1 cellular context compared by ENCODE assay signal in the genomic region with DNA sequence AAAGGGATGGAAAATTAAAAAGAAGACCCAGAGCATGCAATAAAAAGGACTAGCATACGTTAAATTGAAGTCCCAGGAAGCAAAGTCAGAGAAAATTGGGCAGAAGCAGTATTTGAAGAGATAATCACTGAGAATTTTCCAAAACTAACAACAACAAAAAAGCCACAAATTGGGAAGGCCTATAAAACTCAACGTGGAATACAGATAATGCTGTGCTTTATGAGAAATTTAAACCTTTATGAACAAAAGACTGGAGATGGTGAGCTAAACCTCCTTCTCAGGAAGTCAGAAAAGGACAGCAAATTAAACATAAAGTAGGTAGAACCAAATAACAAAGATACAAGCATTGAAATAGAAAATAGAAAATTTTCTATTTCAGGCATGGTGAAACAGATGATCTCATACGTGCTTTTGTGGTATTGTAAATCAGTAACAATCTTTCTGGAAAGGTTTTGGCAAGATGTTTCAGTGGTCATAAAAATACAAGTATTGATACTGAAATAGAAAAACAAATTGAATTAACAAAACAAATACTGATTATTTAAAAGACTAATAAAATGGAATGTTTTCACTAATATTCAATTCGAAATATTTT.
A peak's percentile ranks its signal among the peaks of the same experiment; 100 is the strongest.
TF ChIP-seq lines count a peak whose summit lies in the region.

No MANE protein-coding gene starts in this region.

TF ChIP-seq in GM12878, 131 proteins besides CTCF, POLR2A, EP300 and RAD21 (continued from another document):
- TF ChIP-seq CUX1 (IDR thresholded peaks at IDR 0.05; ENCODE audit: insufficient replicate concordance, low read depth, low read length), result peak; percentile 52
- TF ChIP-seq MEF2B (IDR thresholded peaks at IDR 0.05; ENCODE audit: partially characterized antibody, poor library complexity, severe bottlenecking), result peak; percentile 93
- peak; percentile 92 for TF ChIP-seq RUNX3 (IDR thresholded peaks at IDR 0.05; ENCODE audit: low read length)
- TF ChIP-seq ZBTB11 (CRISPR knock-in tag; IDR thresholded peaks at IDR 0.05), result no peak
- peak; percentile 96 for TF ChIP-seq MEF2A (IDR thresholded peaks at IDR 0.05; ENCODE audit: insufficient read depth, low read depth, low read length)
- peak; percentile 96 for TF ChIP-seq ATF7 (IDR thresholded peaks at IDR 0.05; ENCODE audit: low read depth)
- TF ChIP-seq ZNF207 (IDR thresholded peaks at IDR 0.05; ENCODE audit: borderline replicate concordance), result no peak
- TF ChIP-seq ZBED1 (IDR thresholded peaks at IDR 0.05; ENCODE audit: borderline replicate concordance), result peak; percentile 52; the same call in 1 of the 2 replicates
- TF ChIP-seq, protein P1, sequence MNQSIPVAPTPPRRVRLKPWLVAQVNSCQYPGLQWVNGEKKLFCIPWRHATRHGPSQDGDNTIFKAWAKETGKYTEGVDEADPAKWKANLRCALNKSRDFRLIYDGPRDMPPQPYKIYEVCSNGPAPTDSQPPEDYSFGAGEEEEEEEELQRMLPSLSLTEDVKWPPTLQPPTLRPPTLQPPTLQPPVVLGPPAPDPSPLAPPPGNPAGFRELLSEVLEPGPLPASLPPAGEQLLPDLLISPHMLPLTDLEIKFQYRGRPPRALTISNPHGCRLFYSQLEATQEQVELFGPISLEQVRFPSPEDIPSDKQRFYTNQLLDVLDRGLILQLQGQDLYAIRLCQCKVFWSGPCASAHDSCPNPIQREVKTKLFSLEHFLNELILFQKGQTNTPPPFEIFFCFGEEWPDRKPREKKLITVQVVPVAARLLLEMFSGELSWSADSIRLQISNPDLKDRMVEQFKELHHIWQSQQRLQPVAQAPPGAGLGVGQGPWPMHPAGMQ (IDR thresholded peaks at IDR 0.05; ENCODE audit: borderline replicate concordance), result no peak
- peak; percentile 51; the same call in 1 of the 2 replicates for TF ChIP-seq MTA2 (IDR thresholded peaks at IDR 0.05; ENCODE audit: low read depth)
- no peak for TF ChIP-seq RELA (IDR thresholded peaks at IDR 0.05; ENCODE audit: borderline replicate concordance, partially characterized antibody)
- no peak for TF ChIP-seq NR2F1 (conservative IDR thresholded peaks at IDR 0.05)
- TF ChIP-seq, protein P2, sequence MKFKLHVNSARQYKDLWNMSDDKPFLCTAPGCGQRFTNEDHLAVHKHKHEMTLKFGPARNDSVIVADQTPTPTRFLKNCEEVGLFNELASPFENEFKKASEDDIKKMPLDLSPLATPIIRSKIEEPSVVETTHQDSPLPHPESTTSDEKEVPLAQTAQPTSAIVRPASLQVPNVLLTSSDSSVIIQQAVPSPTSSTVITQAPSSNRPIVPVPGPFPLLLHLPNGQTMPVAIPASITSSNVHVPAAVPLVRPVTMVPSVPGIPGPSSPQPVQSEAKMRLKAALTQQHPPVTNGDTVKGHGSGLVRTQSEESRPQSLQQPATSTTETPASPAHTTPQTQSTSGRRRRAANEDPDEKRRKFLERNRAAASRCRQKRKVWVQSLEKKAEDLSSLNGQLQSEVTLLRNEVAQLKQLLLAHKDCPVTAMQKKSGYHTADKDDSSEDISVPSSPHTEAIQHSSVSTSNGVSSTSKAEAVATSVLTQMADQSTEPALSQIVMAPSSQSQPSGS (IDR thresholded peaks at IDR 0.05; ENCODE audit: low read length), result peak; percentile 90
- peak; percentile 56 for TF ChIP-seq JUNB (IDR thresholded peaks at IDR 0.05)
